In genomic region chr10:88490216-88490980, GRCh38 we compare ENCODE assay signal across 15 cellular contexts.
"Had no signal": no experiment of that assay in that cellular context is flagged by ENCODE, and none has a peak within 500 bp of the region (broad histone marks: within the 10 kb centered on the region; RNA-seq: fewer than 3 reads in every experiment).

No MANE protein-coding gene starts in this region.

- H3K27me3 Mint-ChIP-seq: activated CD4-positive, alpha-beta T cell treated with anti-CD3 and anti-CD28 coated beads for 36 hours; activated naive CD8-positive, alpha-beta T cell had no signal

- H3K36me3 ChIP-seq: breast epithelium, tibial nerve, vagina, WERI-Rb-1 had no signal

- H3K4me1 ChIP-seq: breast epithelium had no signal

- H3K4me3 Mint-ChIP-seq: activated CD4-positive, alpha-beta T cell treated with anti-CD3 and anti-CD28 coated beads for 36 hours; activated naive CD8-positive, alpha-beta T cell; mesothelial cell of epicardium; stimulated activated effector memory CD8-positive, alpha-beta T cell treated with anti-CD3 and anti-CD28 coated beads, Interleukin-12 subunit alpha, Interleukin-12 subunit beta, amount 100 ng/mL, for 72 hours had no signal

- H3K4me1 Mint-ChIP-seq: stimulated activated effector memory CD8-positive, alpha-beta T cell treated with anti-CD3 and anti-CD28 coated beads, Interleukin-12 subunit alpha, Interleukin-12 subunit beta, amount 100 ng/mL, for 72 hours had no signal

- DNase-seq: activated CD4-positive, alpha-beta T cell treated with anti-CD3 and anti-CD28 coated beads for 36 hours; activated effector memory CD4-positive, alpha-beta T cell treated with Interleukin-2 at 50 U/mL for 16 hours; activated T-cell treated with anti-CD3 and anti-CD28 coated beads, Interleukin-2, amount 50 U/mL, for 1 hour; aorta; dorsolateral prefrontal cortex; hippocampal formation; posterior cingulate gyrus; WERI-Rb-1 had no signal

- H3K27ac Mint-ChIP-seq: activated CD4-positive, alpha-beta T cell treated with anti-CD3 and anti-CD28 coated beads for 36 hours; activated naive CD8-positive, alpha-beta T cell; mesothelial cell of epicardium; stimulated activated effector memory CD8-positive, alpha-beta T cell treated with anti-CD3 and anti-CD28 coated beads, Interleukin-12 subunit alpha, Interleukin-12 subunit beta, amount 100 ng/mL, for 72 hours had no signal

- H3K27me3 ChIP-seq: breast epithelium, dorsolateral prefrontal cortex, tibial nerve, vagina had no signal

- H3K27ac ChIP-seq: breast epithelium, tibial nerve, vagina, WERI-Rb-1 had no signal

- H3K9me3 ChIP-seq: breast epithelium, tibial nerve, vagina had no signal

- ATAC-seq: activated CD4-positive, alpha-beta T cell treated with anti-CD3 and anti-CD28 coated beads for 36 hours; stimulated activated effector memory CD8-positive, alpha-beta T cell treated with anti-CD3 and anti-CD28 coated beads, Interleukin-12 subunit alpha, Interleukin-12 subunit beta, amount 100 ng/mL, for 72 hours had no signal

- H3K4me2 ChIP-seq: smooth muscle cell had no signal

- H3K4me3 ChIP-seq: breast epithelium, dorsolateral prefrontal cortex, smooth muscle cell, tibial nerve, vagina had no signal

- H3K36me3 Mint-ChIP-seq: activated naive CD8-positive, alpha-beta T cell; stimulated activated effector memory CD8-positive, alpha-beta T cell treated with anti-CD3 and anti-CD28 coated beads, Interleukin-12 subunit alpha, Interleukin-12 subunit beta, amount 100 ng/mL, for 72 hours had no signal
